Comparison of ENCODE assay signal across 31 cellular contexts in the genomic region with DNA sequence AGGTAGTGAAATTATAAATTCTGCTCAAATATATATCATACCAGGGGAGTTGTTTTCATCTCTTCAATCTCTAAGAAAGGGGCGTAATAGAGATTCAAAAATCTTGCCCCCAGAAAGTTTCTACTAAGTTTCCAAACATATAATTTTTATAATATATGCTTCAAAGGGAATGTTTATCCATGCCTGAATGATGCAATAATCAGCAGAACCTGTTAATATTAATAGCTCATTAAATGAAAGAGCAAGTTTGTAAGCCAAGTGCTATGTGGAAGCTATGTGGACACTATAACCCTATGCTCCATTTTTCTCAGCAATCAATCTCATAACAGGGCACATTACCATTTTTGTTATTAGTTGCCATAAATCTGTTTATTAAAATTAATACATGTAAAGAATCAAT.
"Had no signal": no experiment of that assay in that cellular context is flagged by ENCODE, and none has a peak within 500 bp of the region (broad histone marks: within the 10 kb centered on the region; RNA-seq: fewer than 3 reads in every experiment).

No MANE protein-coding gene starts in this region.

- FAIRE-seq: astrocyte, TTC549 had no signal

- H3K4me3 ChIP-seq: adrenal gland, body of pancreas, breast epithelium had no signal

- H3K27me3 ChIP-seq: adrenal gland, body of pancreas, brain microvascular endothelial cell, breast epithelium had no signal

- DNase-seq: activated B cell treated with CpG ODN at 0.5 μM for 24 hours; activated CD4-positive, alpha-beta memory T cell treated with anti-CD3 and anti-CD28 coated beads for 36 hours; activated CD4-positive, alpha-beta T cell treated with anti-CD3 and anti-CD28 coated beads for 4 hours; activated CD4-positive, alpha-beta T cell treated with anti-CD3 and anti-CD28 coated beads, Interleukin-2, amount 10 ng/mL, durations not matched to agents 24 days and 14 days; activated CD4-positive, alpha-beta T cell treated with anti-CD3 and anti-CD28 coated beads, Interleukin-2, amount 50 U/mL, for 1 hour; activated CD4-positive, alpha-beta T cell treated with anti-CD3 and anti-CD28 coated beads, Interleukin-2, amount 50 U/mL, for 4 hours; activated CD4-positive, CD25-positive, alpha-beta regulatory T cell treated with anti-CD3 and anti-CD28 coated beads, Interleukin-2, amount 50 U/mL, for 72 hours; activated CD8-positive, alpha-beta memory T cell treated with anti-CD3 and anti-CD28 coated beads, Interleukin-2, amount 50 U/mL, for 4 hours; activated CD8-positive, alpha-beta T cell treated with anti-CD3 and anti-CD28 coated beads for 36 hours; activated effector memory CD4-positive, alpha-beta T cell treated with anti-CD3 and anti-CD28 coated beads, Interleukin-2, amount 50 U/mL, for 16 hours; activated gamma-delta T cell treated with Interleukin-2 at 50 U/mL for 16 hours; activated naive CD4-positive, alpha-beta T cell; activated naive CD4-positive, alpha-beta T cell treated with anti-CD3 and anti-CD28 coated beads for 36 hours; activated naive CD4-positive, alpha-beta T cell treated with anti-CD3 and anti-CD28 coated beads, Interleukin-2, amount 50 U/mL, for 16 hours; activated naive CD8-positive, alpha-beta T cell treated with anti-CD3 and anti-CD28 coated beads for 36 hours; activated T-cell treated with anti-CD3 and anti-CD28 coated beads for 4 hours; activated T-cell treated with anti-CD3 and anti-CD28 coated beads, Interleukin-2, amount 50 U/mL, for 1 hour; activated T-cell treated with anti-CD3 and anti-CD28 coated beads, Interleukin-2, amount 50 U/mL, for 4 hours; activated T-cell treated with anti-CD3 and anti-CD28 coated beads, Interleukin-2, amount 50 U/mL, for 72 hours; adrenal gland; amniotic stem cell; aorta; body of pancreas; brain microvascular endothelial cell; central memory CD4-positive, alpha-beta T cell; T-helper 9 cell had no signal

- H3K4me1 ChIP-seq: adrenal gland, body of pancreas, breast epithelium had no signal

- H3K27ac ChIP-seq: adrenal gland, body of pancreas, brain microvascular endothelial cell, breast epithelium, VCaP had no signal

- H3K36me3 ChIP-seq: adrenal gland, brain microvascular endothelial cell, breast epithelium had no signal

- H3K9me3 ChIP-seq: adrenal gland, body of pancreas had no signal

- ATAC-seq: activated CD8-positive, alpha-beta T cell treated with anti-CD3 and anti-CD28 coated beads for 36 hours; activated T-cell treated with anti-CD3 and anti-CD28 coated beads, Interleukin-2, amount 50 U/mL, for 4 hours; activated T-cell treated with anti-CD3 and anti-CD28 coated beads, Interleukin-2, amount 50 U/mL, for 72 hours; activated T-helper 17 cell treated with anti-CD3 and anti-CD28 coated beads, Interleukin-2, amount 50 U/mL, for 72 hours; body of pancreas had no signal
